In the genomic region with DNA sequence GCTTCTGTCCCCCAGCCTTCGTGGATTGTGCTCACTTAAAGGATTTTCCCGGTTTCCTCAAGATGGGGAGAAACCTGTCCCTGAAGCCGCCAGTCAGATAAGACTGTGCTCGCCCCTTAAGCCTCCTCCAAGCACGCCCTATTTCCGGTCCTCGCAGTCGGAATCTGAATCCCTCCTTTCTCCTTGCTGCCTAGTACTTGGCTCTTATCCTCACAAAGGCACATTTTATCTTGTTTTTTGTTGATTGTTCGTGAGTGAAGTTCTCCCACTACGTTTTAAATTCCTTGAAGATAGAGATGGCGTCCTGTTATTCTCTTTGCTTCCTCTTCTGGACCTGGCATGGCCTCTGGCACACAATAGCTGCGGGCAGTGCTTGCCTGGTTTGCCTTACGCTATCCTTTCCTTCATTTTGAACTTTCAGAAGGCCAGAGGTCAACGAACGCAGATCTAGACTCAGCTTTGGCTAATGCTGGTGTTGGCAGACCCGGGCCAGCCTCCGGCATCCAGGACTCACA, we compare ENCODE assay signal across 10 cellular contexts. TPM values are rescaled to one million over a fixed set of nuclear protein-coding genes. Genes with fewer than 3 reads are reported as not detected.
A peak's percentile ranks its signal among the peaks of the same experiment; 100 is the strongest.
DNase-seq lines count a peak whose midpoint lies in the region; ATAC-seq and TF ChIP-seq lines count a peak whose summit lies in the region.
"Had no signal": no experiment of that assay in that cellular context is flagged by ENCODE, and none has a peak within 500 bp of the region (broad histone marks: within the 10 kb centered on the region; RNA-seq: fewer than 3 reads in every experiment).

No MANE protein-coding gene starts in this region.

- no peak overlapping the region for H3K9ac ChIP-seq in colonic mucosa (ENCODE audit: low read depth in 2 of 2, low read length in 2 of 2)

- WGBS in psoas muscle, 3 donors, result 54 to 60% (median 59%) methylated on average over 17 of the region's 17 CpGs

- H3K27ac ChIP-seq in psoas muscle, result no peak overlapping the region
- H3K27ac ChIP-seq in colonic mucosa, result no peak overlapping the region

- H3K9me3 ChIP-seq in psoas muscle, result no peaks in the 10 kb centered on the region
- no peaks in the 10 kb centered on the region for H3K9me3 ChIP-seq in colonic mucosa

- intact Hi-C loops in psoas muscle (cut with DNase I), result no loop called here
- intact Hi-C loops in colonic mucosa (cut with DNase I), result no loop called here

- ATAC-seq in psoas muscle (no peak), GM19023 (IDR thresholded peaks at IDR 0.05; ENCODE audit: unreplicated experiment) (no peak)

- no peaks in the 10 kb centered on the region for H3K36me3 ChIP-seq in psoas muscle (ENCODE audit: insufficient read depth in 1 of 2, low read depth in 1 of 2)
- H3K36me3 ChIP-seq in colonic mucosa, result no peaks in the 10 kb centered on the region

- DNase-seq in ELF-1 (ENCODE audit: low read depth, low spot score) (peak; percentile 45), amniotic epithelial cell (ENCODE audit: low read depth) (peak; percentile 71), hepatic stellate cell (ENCODE audit: low spot score) (peak; percentile 50), psoas muscle (no peak), colonic mucosa (no peak), NCI-H128 (lab: John Stamatoyannopoulos, UW; ENCODE audit: unreplicated experiment) (no peak)
- no peak for DNase-seq in activated CD4-positive, alpha-beta T cell treated with anti-CD3 and anti-CD28 coated beads, Interleukin-2, amount 50 U/mL, for 48 hours
- DNase-seq: DMS153 had no signal

- H3K4me3 ChIP-seq in psoas muscle, result peak overlapping the region; percentile 67
- H3K4me3 ChIP-seq in colonic mucosa, result no peak overlapping the region

- H3K4me1 ChIP-seq in psoas muscle (peaks cover 9% of the 10 kb centered on the region), colonic mucosa (no peaks in the 10 kb centered on the region)

- peaks cover 0 to 38% (median 7%) of the 10 kb centered on the region in 3 donors for H3K27me3 ChIP-seq in psoas muscle (ENCODE audit: insufficient read depth in 3 of 3, low read length in 2 of 3)
- peaks cover 30% of the 10 kb centered on the region for H3K27me3 ChIP-seq in colonic mucosa

- no peak for TF ChIP-seq CTCF in psoas muscle (IDR thresholded peaks at IDR 0.05)
- TF ChIP-seq CTCF in colonic mucosa (IDR thresholded peaks at IDR 0.05), result no peak

RNA-seq across cellular contexts. Expression of a gene that starts 1.7 kb away (rescaled TPM):
- total RNA-seq in psoas muscle (1 to 10 TPM; 1.5 to 3.0 (median 2.1) TPM), colonic mucosa (1 to 10 TPM; 1.3 to 7.2 TPM)
- polyA plus RNA-seq in psoas muscle, result 1 to 10 TPM; 1.3 to 2.8 (median 1.7) TPM
- total RNA-seq: T-helper 2 cell treated with Interferon-gamma antibody and Interleukin-4, amounts not matched to agents 100 ng/mL and 5 ng/mL, for 36 hours had no signal

Comparison
In these comparisons a context has a peak if more than half of its experiments do, and no peak if none do; other contexts are left out.
1. DNase-seq: peak in ELF-1 (single experiment), amniotic epithelial cell (single experiment) and hepatic stellate cell (single experiment); none in psoas muscle (0 of 2), activated CD4-positive, alpha-beta T cell treated with anti-CD3 and anti-CD28 coated beads, Interleukin-2, amount 50 U/mL, for 48 hours (0 of 2), colonic mucosa (single experiment) and NCI-H128 (single experiment).